Comparison of ENCODE assay signal across 8 cellular contexts in the genomic region with DNA sequence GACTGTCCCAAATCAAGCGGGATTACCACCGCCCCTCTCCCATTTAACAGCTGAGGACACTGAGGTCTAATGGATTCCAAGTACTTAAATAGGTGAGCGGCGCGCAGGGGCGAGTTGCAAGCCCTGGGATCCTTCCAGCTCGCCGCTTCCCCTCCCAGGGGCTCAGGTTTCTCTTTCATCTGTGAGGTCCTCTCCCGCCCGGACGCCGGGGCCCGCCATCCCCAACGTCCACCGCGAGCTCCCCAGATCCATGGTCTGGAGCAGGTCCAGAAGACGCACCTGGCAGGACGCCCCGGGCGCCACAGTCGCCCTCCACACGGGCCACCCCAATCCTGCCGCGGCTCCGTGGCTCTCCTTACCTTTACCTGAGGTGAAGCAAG. TPM values are rescaled to one million over a fixed set of nuclear protein-coding genes. Genes with fewer than 3 reads are reported as not detected.
A peak's percentile ranks its signal among the peaks of the same experiment; 100 is the strongest.
DNase-seq lines count a peak whose midpoint lies in the region; ATAC-seq, FAIRE-seq and TF ChIP-seq lines count a peak whose summit lies in the region.

No MANE protein-coding gene starts in this region.

- DNase-seq in activated CD4-positive, alpha-beta T cell treated with anti-CD3 and anti-CD28 coated beads, Interleukin-2, amount 10 ng/mL, durations not matched to agents 7 days and 5 days, result no peak
- no peak for DNase-seq in activated CD4-positive, alpha-beta T cell treated with anti-CD3 and anti-CD28 coated beads for 4 hours
- DNase-seq in fibroblast of gingiva (ENCODE audit: low read depth), result peak; percentile 26
- no peak for DNase-seq in neuronal stem cell (ENCODE audit: low spot score)
- DNase-seq in H54 (ENCODE audit: insufficient read length, low spot score), result no peak
- no peak for DNase-seq in ecto neural progenitor cell (ENCODE audit: low spot score)

- H4K91ac ChIP-seq in neuronal stem cell (ENCODE audit: low read depth, low read length, poor library complexity), result no peak overlapping the region

- peak overlapping the region; percentile 100 for H3K18ac ChIP-seq in neuronal stem cell (ENCODE audit: low read length)

- peak overlapping the region; percentile 97 for H3K9ac ChIP-seq in SU-DHL-6 (ENCODE audit: low read length)
- H3K9ac ChIP-seq in neuronal stem cell (ENCODE audit: low read depth, low read length, poor library complexity), result peak overlapping the region; percentile 96

- peak overlapping the region; percentile 42 for H2AFZ ChIP-seq in SU-DHL-6 (ENCODE audit: low read depth, low read length, severe bottlenecking)
- H2AFZ ChIP-seq in neuronal stem cell (ENCODE audit: low read length), result peak overlapping the region; percentile 96

- H3F3A ChIP-seq in SU-DHL-6 (ENCODE audit: insufficient read depth), result peaks cover 3% of the 10 kb centered on the region; the same call in 1 of the 2 replicates

- peak overlapping the region; percentile 99 for H3K23ac ChIP-seq in neuronal stem cell (ENCODE audit: low read depth, low read length, poor library complexity)

- H3K36me3 Mint-ChIP-seq in activated CD4-positive, alpha-beta T cell treated with anti-CD3 and anti-CD28 coated beads, Interleukin-2, amount 10 ng/mL, durations not matched to agents 7 days and 5 days (ENCODE audit: low read depth), result peaks cover 5% of the 10 kb centered on the region

- H2BK120ac ChIP-seq in neuronal stem cell (ENCODE audit: low read depth, low read length), result no peak overlapping the region

- H2BK12ac ChIP-seq in neuronal stem cell (ENCODE audit: low read length), result peak overlapping the region; percentile 95

- no peaks in the 10 kb centered on the region for H3K27me3 ChIP-seq in SU-DHL-6 (ENCODE audit: low read length)
- H3K27me3 ChIP-seq in neuronal stem cell (ENCODE audit: control insufficient read depth in 3 of 3, insufficient read depth in 3 of 3, low read depth in 1 of 3, low read length in 3 of 3), result no peaks in the 10 kb centered on the region

- no peaks in the 10 kb centered on the region for H3K27me3 Mint-ChIP-seq in activated CD4-positive, alpha-beta T cell treated with anti-CD3 and anti-CD28 coated beads, Interleukin-2, amount 10 ng/mL, durations not matched to agents 7 days and 5 days

- no peak overlapping the region for H2BK15ac ChIP-seq in neuronal stem cell (ENCODE audit: low read length)

- no peaks in the 10 kb centered on the region for H3K9me2 ChIP-seq in SU-DHL-6 (replicated peaks; ENCODE audit: insufficient read depth, low read length)

- peak overlapping the region; percentile 17 for H3K4ac ChIP-seq in neuronal stem cell (ENCODE audit: low read length)

- TF ChIP-seq POLR2A in H54 (IDR thresholded peaks at IDR 0.05; ENCODE audit: low read depth, low read length), result no peak

- H4K8ac ChIP-seq in neuronal stem cell (ENCODE audit: low read depth, low read length), result peak overlapping the region; percentile 70

- H3K79me2 ChIP-seq in SU-DHL-6 (ENCODE audit: insufficient read depth, low read length), result peaks cover 52% of the 10 kb centered on the region

- FAIRE-seq in H54 (lab: Jason Lieb, UNC), result no peak

- WGBS in neuronal stem cell (ENCODE audit: extremely low coverage in 2 of 2, insufficient read length in 2 of 2, insufficient replicate concordance in 1 of 2), 2 donors, result no CpG with 5 or more reads among the region's 25 CpGs

- H3K4me2 ChIP-seq in SU-DHL-6 (ENCODE audit: low read depth, low read length, poor library complexity, severe bottlenecking) (peak overlapping the region; percentile 93), neuronal stem cell (ENCODE audit: insufficient read depth, low read length, poor library complexity, severe bottlenecking) (peak overlapping the region; percentile 37)

- H2AK5ac ChIP-seq in neuronal stem cell (ENCODE audit: low read depth, low read length), result peak overlapping the region; percentile 57

- H3K27ac Mint-ChIP-seq in activated CD4-positive, alpha-beta T cell treated with anti-CD3 and anti-CD28 coated beads, Interleukin-2, amount 10 ng/mL, durations not matched to agents 7 days and 5 days, result peak overlapping the region; percentile 91

- peak overlapping the region; percentile 98 for H2BK5ac ChIP-seq in neuronal stem cell (ENCODE audit: low read length)

- peak overlapping the region; percentile 74 for H3K27ac ChIP-seq in SU-DHL-6 (ENCODE audit: low read depth, low read length)
- peak overlapping the region; percentile 99 for H3K27ac ChIP-seq in neuronal stem cell (replicated peaks; ENCODE audit: low read length)

- peak overlapping the region; percentile 89 for H3K4me3 ChIP-seq in SU-DHL-6 (ENCODE audit: insufficient read depth, low read length, poor library complexity, severe bottlenecking)
- H3K4me3 ChIP-seq in neuronal stem cell (ENCODE audit: low read length in 2 of 2), result peak overlapping the region; percentile 91 to 100

- POLR2A ChIA-PET in activated CD4-positive, alpha-beta T cell treated with anti-CD3 and anti-CD28 coated beads, Interleukin-2, amount 10 ng/mL, durations not matched to agents 7 days and 5 days (lab: Charles Lee), result no interaction called here

- peak; percentile 18 for ATAC-seq in HG03097 (IDR thresholded peaks at IDR 0.05; ENCODE audit: low FRiP score, unreplicated experiment)

- peaks cover 0 to 2% of the 10 kb centered on the region in 2 donors for H3K4me1 ChIP-seq in neuronal stem cell (ENCODE audit: control insufficient read depth in 2 of 2, insufficient read depth in 1 of 2, low read depth in 1 of 2, low read length in 2 of 2)

- no peaks in the 10 kb centered on the region for H3K79me1 ChIP-seq in neuronal stem cell (ENCODE audit: low read depth, low read length)

- TF ChIP-seq CTCF in SU-DHL-6 (IDR thresholded peaks at IDR 0.05; ENCODE audit: insufficient read depth, low read length, poor library complexity, severe bottlenecking), result no peak

- peaks cover 60% of the 10 kb centered on the region for H3K4me1 Mint-ChIP-seq in activated CD4-positive, alpha-beta T cell treated with anti-CD3 and anti-CD28 coated beads, Interleukin-2, amount 10 ng/mL, durations not matched to agents 7 days and 5 days

- CTCF ChIA-PET in activated CD4-positive, alpha-beta T cell treated with anti-CD3 and anti-CD28 coated beads, Interleukin-2, amount 10 ng/mL, durations not matched to agents 7 days and 5 days (lab: Charles Lee), result interaction anchor here (0.9 to 3.5 kb wide), 5 partner anchors 8 to 23 kb away, joined by 3 to 12 read pairs (median 4); no protein-coding TSS in a partner anchor

- no peaks in the 10 kb centered on the region for H3K9me3 Mint-ChIP-seq in activated CD4-positive, alpha-beta T cell treated with anti-CD3 and anti-CD28 coated beads, Interleukin-2, amount 10 ng/mL, durations not matched to agents 7 days and 5 days

- H3K36me3 ChIP-seq in SU-DHL-6 (ENCODE audit: low read length) (peaks cover 4% of the 10 kb centered on the region; the same call in 1 of the 2 replicates), neuronal stem cell (replicated peaks in 1 of 2; ENCODE audit: control insufficient read depth in 2 of 2, insufficient read depth in 2 of 2, low read length in 2 of 2) (peaks cover 0 to 7% of the 10 kb centered on the region in 2 donors)

- H3K14ac ChIP-seq in neuronal stem cell (ENCODE audit: low read length), result no peak overlapping the region

- peaks cover 22% of the 10 kb centered on the region for H4K20me1 ChIP-seq in SU-DHL-6 (ENCODE audit: low read depth, low read length)

- peak overlapping the region; percentile 82 for H3K4me3 Mint-ChIP-seq in activated CD4-positive, alpha-beta T cell treated with anti-CD3 and anti-CD28 coated beads, Interleukin-2, amount 10 ng/mL, durations not matched to agents 7 days and 5 days

- no peaks in the 10 kb centered on the region for H3K9me3 ChIP-seq in SU-DHL-6 (ENCODE audit: insufficient read depth, low read length)
- H3K9me3 ChIP-seq in neuronal stem cell (replicated peaks in 1 of 2; ENCODE audit: control insufficient read depth in 2 of 2, insufficient read depth in 1 of 2, low read depth in 1 of 2, low read length in 2 of 2), result no peaks in the 10 kb centered on the region

RNA-seq across cellular contexts. Expression of a gene that starts 0.3 kb away (rescaled TPM):
- total RNA-seq in activated CD4-positive, alpha-beta T cell treated with anti-CD3 and anti-CD28 coated beads, Interleukin-2, amount 10 ng/mL, durations not matched to agents 7 days and 5 days, result 10 to 100 TPM; 33.7 to 37.4 TPM
- polyA plus RNA-seq in neuronal stem cell (2013, experiment 1 of 2), result 67.7 TPM
- 70.7 TPM for polyA plus RNA-seq in neuronal stem cell (2013, experiment 2 of 2)
